19 cellular contexts compared by ENCODE assay signal in the genomic region with DNA sequence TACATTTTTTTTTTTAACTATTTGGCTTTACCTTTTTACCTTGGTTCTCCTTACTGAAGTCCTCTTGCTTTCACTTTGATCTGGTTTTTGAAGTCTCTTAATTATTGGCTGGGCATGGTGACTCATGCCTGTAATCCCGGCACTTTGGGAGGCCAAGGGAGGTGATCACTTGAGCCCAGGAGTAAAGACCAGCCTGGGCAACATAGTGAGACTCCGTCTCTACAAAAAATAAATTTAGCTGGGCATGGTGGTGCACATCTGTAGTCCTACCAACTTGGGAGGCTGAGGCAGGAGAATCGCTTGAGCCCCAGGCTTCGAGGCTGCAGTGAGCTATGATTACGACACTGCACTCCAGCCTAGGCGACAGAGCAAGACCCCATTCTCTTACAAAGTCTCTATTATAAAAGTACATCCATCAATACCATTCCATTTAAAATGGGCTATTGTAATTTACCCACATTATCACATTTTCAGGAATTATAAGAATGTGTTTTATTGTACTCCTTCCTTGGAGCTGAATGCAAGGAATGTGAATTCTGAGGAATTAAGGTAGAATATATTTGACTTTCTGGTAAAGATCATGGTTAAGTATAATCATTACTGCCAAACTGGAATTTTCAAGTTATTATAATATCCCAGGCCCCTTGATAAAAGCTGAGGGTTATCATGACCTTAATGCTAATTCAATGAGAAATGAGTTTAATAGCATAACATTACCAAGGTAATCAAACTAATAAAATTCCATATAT. TPM values are rescaled to one million over a fixed set of nuclear protein-coding genes. Genes with fewer than 3 reads are reported as not detected.
DNase-seq lines count a peak whose midpoint lies in the region; ATAC-seq and TF ChIP-seq lines count a peak whose summit lies in the region.
"Had no signal": no experiment of that assay in that cellular context is flagged by ENCODE, and none has a peak within 500 bp of the region (broad histone marks: within the 10 kb centered on the region; RNA-seq: fewer than 3 reads in every experiment).

No MANE protein-coding gene starts in this region.

- DNase-seq in Caco-2 (no peak), HCEC 1CT (peak; percentile 19), caudate nucleus (lab: John Stamatoyannopoulos, UW) (no peak), NCI-H1694 treated with DMSO at 0.1 percent for 48 hours (lab: John Stamatoyannopoulos, UW) (no peak)
- no peak for DNase-seq in activated naive CD8-positive, alpha-beta T cell treated with anti-CD3 and anti-CD28 coated beads, Interleukin-2, amount 50 U/mL, for 24 hours
- no peak for DNase-seq in natural killer cell treated with Interleukin-12 subunit alpha and Interleukin-12 subunit beta and Interleukin-15 and Interleukin-18, amount 100 ng/mL, for 72 hours (ENCODE audit: low spot score)
- DNase-seq: activated CD4-positive, alpha-beta T cell treated with anti-CD3 and anti-CD28 coated beads for 4 hours; activated T-cell treated with anti-CD3 and anti-CD28 coated beads, Interleukin-2, amount 50 U/mL, for 4 hours; adrenal gland; cerebellar nuclear complex; DND-41; NCI-H1105 treated with DMSO at 0.1 percent for 48 hours; NCI-H226; right cardiac atrium; SJCRH30 had no signal

- H3K36me3 Mint-ChIP-seq in Caco-2 (ENCODE audit: insufficient read depth, unreplicated experiment) = peaks cover 66% of the 10 kb centered on the region
- H3K36me3 Mint-ChIP-seq in activated naive CD8-positive, alpha-beta T cell treated with anti-CD3 and anti-CD28 coated beads, Interleukin-2, amount 50 U/mL, for 24 hours (ENCODE audit: low read depth) = peaks cover 33% of the 10 kb centered on the region
- peaks cover 18% of the 10 kb centered on the region for H3K36me3 Mint-ChIP-seq in natural killer cell treated with Interleukin-12 subunit alpha and Interleukin-12 subunit beta and Interleukin-15 and Interleukin-18, amount 100 ng/mL, for 72 hours

- H3K27me3 ChIP-seq in Caco-2 (replicated peaks; ENCODE audit: control insufficient read depth, insufficient read depth, low read length) = no peaks in the 10 kb centered on the region
- H3K27me3 ChIP-seq: adrenal gland; BLaER1 treated with 17β-estradiol and CSF1 and Interleukin-3, amounts not matched to agents 10 nM and 100 nM; neural progenitor cell; SJCRH30 had no signal

- TF ChIP-seq CTCF in Caco-2 (IDR thresholded peaks at IDR 0.05; ENCODE audit: insufficient read depth in 1 of 2, low read depth in 1 of 2, low read length in 1 of 2, severe bottlenecking in 1 of 2, unreplicated experiment in 1 of 2) = no peak

- H3K4me3 ChIP-seq in Caco-2 (ENCODE audit: low read depth, low read length) = no peak overlapping the region
- H3K4me3 ChIP-seq: adrenal gland; BLaER1 treated with 17β-estradiol and CSF1 and Interleukin-3, amounts not matched to agents 10 nM and 100 nM; lung; neural progenitor cell; SJCRH30 had no signal

- H3K36me3 ChIP-seq in Caco-2 (ENCODE audit: control insufficient read depth, insufficient read depth, low read length) = no peaks in the 10 kb centered on the region
- H3K36me3 ChIP-seq: neural progenitor cell had no signal

- no peak for ATAC-seq in activated naive CD8-positive, alpha-beta T cell treated with anti-CD3 and anti-CD28 coated beads, Interleukin-2, amount 50 U/mL, for 24 hours
- no peak for ATAC-seq in natural killer cell treated with Interleukin-12 subunit alpha and Interleukin-12 subunit beta and Interleukin-15 and Interleukin-18, amount 100 ng/mL, for 72 hours
- no peak for ATAC-seq in GM21360 (IDR thresholded peaks at IDR 0.05; ENCODE audit: unreplicated experiment)
- ATAC-seq: activated T-cell treated with anti-CD3 and anti-CD28 coated beads, Interleukin-2, amount 50 U/mL, for 4 hours; right cardiac atrium had no signal

- no peaks in the 10 kb centered on the region for H3K9me3 ChIP-seq in Caco-2
- H3K9me3 ChIP-seq: adrenal gland; BLaER1 treated with 17β-estradiol and CSF1 and Interleukin-3, amounts not matched to agents 10 nM and 100 nM; SJCRH30 had no signal

- no peak overlapping the region for H3K4me3 Mint-ChIP-seq in Caco-2 (ENCODE audit: unreplicated experiment)
- no peak overlapping the region for H3K4me3 Mint-ChIP-seq in activated naive CD8-positive, alpha-beta T cell treated with anti-CD3 and anti-CD28 coated beads, Interleukin-2, amount 50 U/mL, for 24 hours
- no peak overlapping the region for H3K4me3 Mint-ChIP-seq in natural killer cell treated with Interleukin-12 subunit alpha and Interleukin-12 subunit beta and Interleukin-15 and Interleukin-18, amount 100 ng/mL, for 72 hours
- H3K4me3 Mint-ChIP-seq: activated T-cell treated with anti-CD3 and anti-CD28 coated beads, Interleukin-2, amount 50 U/mL, for 4 hours; neural progenitor cell had no signal

- POLR2A ChIA-PET in Caco-2 (lab: Charles Lee) = no interaction called here

- intact Hi-C loops in Caco-2 (cut with micrococcal nuclease; ENCODE audit: unreplicated experiment) = loop anchor here (1.0 to 5.0 kb wide), 2 partner anchors 49 to 105 kb away; partner anchors contain the start of genes MSL2 and PCCB

- H3K27me3 Mint-ChIP-seq in Caco-2 (ENCODE audit: insufficient read depth, unreplicated experiment) = no peaks in the 10 kb centered on the region
- H3K27me3 Mint-ChIP-seq in activated naive CD8-positive, alpha-beta T cell treated with anti-CD3 and anti-CD28 coated beads, Interleukin-2, amount 50 U/mL, for 24 hours = no peaks in the 10 kb centered on the region
- H3K27me3 Mint-ChIP-seq in natural killer cell treated with Interleukin-12 subunit alpha and Interleukin-12 subunit beta and Interleukin-15 and Interleukin-18, amount 100 ng/mL, for 72 hours = no peaks in the 10 kb centered on the region

- H3K27ac ChIP-seq in caudate nucleus (ENCODE audit: low read depth, low read length) = no peak overlapping the region
- H3K27ac ChIP-seq: adrenal gland; BLaER1 treated with 17β-estradiol and CSF1 and Interleukin-3, amounts not matched to agents 10 nM and 100 nM; neural progenitor cell; SJCRH30 had no signal

- H3K4me1 ChIP-seq in Caco-2 = peaks cover 33% of the 10 kb centered on the region
- H3K4me1 ChIP-seq: neural progenitor cell had no signal

- peaks cover 35% of the 10 kb centered on the region for H3K4me1 Mint-ChIP-seq in Caco-2 (ENCODE audit: low read depth, unreplicated experiment)
- peaks cover 50% of the 10 kb centered on the region for H3K4me1 Mint-ChIP-seq in activated naive CD8-positive, alpha-beta T cell treated with anti-CD3 and anti-CD28 coated beads, Interleukin-2, amount 50 U/mL, for 24 hours
- peaks cover 46 to 59% of the 10 kb centered on the region in 2 donors for H3K4me1 Mint-ChIP-seq in natural killer cell treated with Interleukin-12 subunit alpha and Interleukin-12 subunit beta and Interleukin-15 and Interleukin-18, amount 100 ng/mL, for 72 hours (ENCODE audit: low read depth in 2 of 2)

- no peaks in the 10 kb centered on the region for H3K9me3 Mint-ChIP-seq in Caco-2 (ENCODE audit: unreplicated experiment)
- no peaks in the 10 kb centered on the region for H3K9me3 Mint-ChIP-seq in activated naive CD8-positive, alpha-beta T cell treated with anti-CD3 and anti-CD28 coated beads, Interleukin-2, amount 50 U/mL, for 24 hours
- no peaks in the 10 kb centered on the region for H3K9me3 Mint-ChIP-seq in natural killer cell treated with Interleukin-12 subunit alpha and Interleukin-12 subunit beta and Interleukin-15 and Interleukin-18, amount 100 ng/mL, for 72 hours
- H3K9me3 Mint-ChIP-seq: activated T-cell treated with anti-CD3 and anti-CD28 coated beads, Interleukin-2, amount 50 U/mL, for 4 hours; neural progenitor cell had no signal

- CTCF ChIA-PET in Caco-2 (lab: Charles Lee) = no interaction called here

- no TSS peak for BruUV-seq in Caco-2 (replicated peaks; lab: Mats Ljungman, UMichigan)

- peak overlapping the region; percentile 23 for H3K27ac Mint-ChIP-seq in Caco-2 (ENCODE audit: unreplicated experiment)
- peak overlapping the region; percentile 22 for H3K27ac Mint-ChIP-seq in activated naive CD8-positive, alpha-beta T cell treated with anti-CD3 and anti-CD28 coated beads, Interleukin-2, amount 50 U/mL, for 24 hours
- H3K27ac Mint-ChIP-seq in natural killer cell treated with Interleukin-12 subunit alpha and Interleukin-12 subunit beta and Interleukin-15 and Interleukin-18, amount 100 ng/mL, for 72 hours = peak overlapping the region; percentile 63 to 95
- H3K27ac Mint-ChIP-seq: neural progenitor cell had no signal

RNA-seq across cellular contexts. Expression of gene MSL2, which starts 49.0 kb away (rescaled TPM):
- 28.0 and 28.5 TPM in 2 replicates for total RNA-seq in Caco-2 (2022)
- 10 to 100 TPM; 48.7 to 57.6 TPM for total RNA-seq in natural killer cell treated with Interleukin-12 subunit alpha and Interleukin-12 subunit beta and Interleukin-15 and Interleukin-18, amount 100 ng/mL, for 72 hours

Comparison
In these comparisons a context has a peak if more than half of its experiments do, and no peak if none do; other contexts are left out.
1. H3K27ac Mint-ChIP-seq: peak in every context shown above with its lines; median percentile 79 in natural killer cell treated with Interleukin-12 subunit alpha and Interleukin-12 subunit beta and Interleukin-15 and Interleukin-18, amount 100 ng/mL, for 72 hours; 23 in Caco-2; 22 in activated naive CD8-positive, alpha-beta T cell treated with anti-CD3 and anti-CD28 coated beads, Interleukin-2, amount 50 U/mL, for 24 hours.